In genomic region chr5:116763987-116764866, GRCh38 we compare ENCODE assay signal across 11 cellular contexts.
DNase-seq lines count a peak whose midpoint lies in the region; ATAC-seq lines count a peak whose summit lies in the region.
"Had no signal": no experiment of that assay in that cellular context is flagged by ENCODE, and none has a peak within 500 bp of the region (broad histone marks: within the 10 kb centered on the region; RNA-seq: fewer than 3 reads in every experiment).

No MANE protein-coding gene starts in this region.

- peak; percentile 83 for ATAC-seq in HG02588 (IDR thresholded peaks at IDR 0.05; ENCODE audit: unreplicated experiment)
- peak; percentile 76 for ATAC-seq in HG03571 (IDR thresholded peaks at IDR 0.05; ENCODE audit: unreplicated experiment)

- H3K4me3 ChIP-seq in skeletal muscle cell (ENCODE audit: low read depth, low read length), result no peak overlapping the region
- H3K4me3 ChIP-seq: SJSA1 had no signal

- DNase-seq in GM19238 (ENCODE audit: insufficient read length, low spot score) (peak; percentile 13), skeletal muscle cell (ENCODE audit: low read depth) (peak; percentile 48), EL (no peak), glomerular visceral epithelial cell (ENCODE audit: extremely low spot score) (no peak), KBM-7 (no peak)
- DNase-seq: activated T-cell treated with anti-CD3 and anti-CD28 coated beads, Interleukin-2, amount 50 U/mL, for 48 hours; effector memory CD4-positive, alpha-beta T cell; Kasumi-1 had no signal

- in situ Hi-C loops in KBM-7 (cut with MboI; ENCODE audit: low pct_unique_long_range_greater_than_20kb, low sequenced_read_pairs), result no loop called here

Comparison
In these comparisons a context has a peak if more than half of its experiments do, and no peak if none do; other contexts are left out.
1. DNase-seq: peak in GM19238 (single experiment) and skeletal muscle cell (single experiment); none in EL (single experiment), glomerular visceral epithelial cell (single experiment) and KBM-7 (single experiment).